In genomic region chr4:115028682-115029385, GRCh38 we compare ENCODE assay signal across 15 cellular contexts.
DNase-seq lines count a peak whose midpoint lies in the region; ATAC-seq and TF ChIP-seq lines count a peak whose summit lies in the region.
"Had no signal": no experiment of that assay in that cellular context is flagged by ENCODE, and none has a peak within 500 bp of the region (broad histone marks: within the 10 kb centered on the region; RNA-seq: fewer than 3 reads in every experiment).

No MANE protein-coding gene starts in this region.

- H3K4me3 ChIP-seq in GM23248 (no peak overlapping the region), heart left ventricle (no peak overlapping the region)
- H3K4me3 ChIP-seq: GM12878 had no signal

- H3K79me2 ChIP-seq in GM23248 (ENCODE audit: insufficient read depth), result no peaks in the 10 kb centered on the region

- no peak for TF ChIP-seq CTCF in heart left ventricle (IDR thresholded peaks at IDR 0.05)

- in situ Hi-C loops in GM23248 (cut with MboI), result no loop called here

- H3K4me1 ChIP-seq in GM23248 (ENCODE audit: insufficient read depth), result peaks cover 31% of the 10 kb centered on the region
- H3K4me1 ChIP-seq in heart left ventricle, result no peaks in the 10 kb centered on the region

- no peak for TF ChIP-seq POLR2A in heart left ventricle (IDR thresholded peaks at IDR 0.05)

- H2AFZ ChIP-seq in GM23248, result peak overlapping the region; percentile 2; the same call in 1 of the 2 replicates

- intact Hi-C loops in heart left ventricle (cut with DNase I), result no loop called here

- H3K36me3 ChIP-seq in GM23248 (ENCODE audit: low read depth) (no peaks in the 10 kb centered on the region), heart left ventricle (no peaks in the 10 kb centered on the region)

- ATAC-seq in HG02870 (IDR thresholded peaks at IDR 0.05; ENCODE audit: unreplicated experiment), result no peak
- ATAC-seq in heart left ventricle, result no peak
- ATAC-seq: GM12878 had no signal

- H4K20me1 ChIP-seq in GM23248 (ENCODE audit: insufficient read depth), result no peaks in the 10 kb centered on the region

- peaks cover 19% of the 10 kb centered on the region; the same call in 1 of the 2 replicates for H3F3A ChIP-seq in GM23248 (ENCODE audit: insufficient read depth)

- no peaks in the 10 kb centered on the region for H3K27me3 ChIP-seq in GM23248 (replicated peaks; ENCODE audit: insufficient read depth)
- no peaks in the 10 kb centered on the region for H3K27me3 ChIP-seq in heart left ventricle

- H3K9me3 ChIP-seq in GM23248 (ENCODE audit: low read depth) (no peaks in the 10 kb centered on the region), heart left ventricle (no peaks in the 10 kb centered on the region)

- WGBS in GM23248 (ENCODE audit: low coverage in 1 of 2, low lambda C conversion rate in 2 of 2, missing lambda C conversion rate in 2 of 2), 2 experiments, result 63 to 69% methylated on average over 2 of the region's 2 CpGs
- 67 to 69% (median 68%) methylated on average over 2 of the region's 2 CpGs for WGBS in heart left ventricle, 4 donors

- DNase-seq in GM23248 (peak; percentile 8), SK-N-DZ (ENCODE audit: low spot score) (peak; percentile 2), myocyte (ENCODE audit: low read depth) (peak; percentile 2), NCI-H2227 (lab: John Stamatoyannopoulos, UW; ENCODE audit: unreplicated experiment) (no peak), heart left ventricle (no peak)
- DNase-seq: AML-193; CD4-positive, alpha-beta T cell; DMS 273 treated with DMSO at 0.1 percent for 48 hours; DMS53; DND-41; EL; H9 had no signal

- no peaks in the 10 kb centered on the region for H3K9me2 ChIP-seq in GM23248 (ENCODE audit: insufficient read depth)

- H3K4me2 ChIP-seq in GM23248 (ENCODE audit: unreplicated experiment), result peak overlapping the region; percentile 3

- H3K27ac ChIP-seq in GM23248 (no peak overlapping the region), heart left ventricle (no peak overlapping the region)
- H3K27ac ChIP-seq: C4-2B had no signal

- H3K9ac ChIP-seq in GM23248, result no peak overlapping the region

Comparison
In these comparisons a context has a peak if more than half of its experiments do, and no peak if none do; other contexts are left out.
1. DNase-seq: peak in GM23248 (single experiment), SK-N-DZ (single experiment) and myocyte (single experiment); none in NCI-H2227 (single experiment) and heart left ventricle (0 of 5).